ENCODE assay signal across 21 cellular contexts in genomic region chr12:64900540-64900939, GRCh38.
DNase-seq lines count a peak whose midpoint lies in the region; ATAC-seq, FAIRE-seq and TF ChIP-seq lines count a peak whose summit lies in the region.
"Had no signal": no experiment of that assay in that cellular context is flagged by ENCODE, and none has a peak within 500 bp of the region (broad histone marks: within the 10 kb centered on the region; RNA-seq: fewer than 3 reads in every experiment).

No MANE protein-coding gene starts in this region.

- H3K9ac ChIP-seq in astrocyte (ENCODE audit: low read length) = no peak overlapping the region

- no peak overlapping the region for H3K4me3 Mint-ChIP-seq in astrocyte (ENCODE audit: unreplicated experiment)
- H3K4me3 Mint-ChIP-seq: H9 had no signal

- peak; percentile 53 for ATAC-seq in left ventricle myocardium superior

- peaks cover 2% of the 10 kb centered on the region for H3K9me3 Mint-ChIP-seq in astrocyte (ENCODE audit: unreplicated experiment)
- H3K9me3 Mint-ChIP-seq: H9 had no signal

- H3K27ac Mint-ChIP-seq in astrocyte (ENCODE audit: unreplicated experiment) = no peak overlapping the region
- H3K27ac Mint-ChIP-seq: H9 had no signal

- no peaks in the 10 kb centered on the region for H3K4me1 ChIP-seq in right atrium auricular region
- peaks cover 12% of the 10 kb centered on the region for H3K4me1 ChIP-seq in astrocyte (ENCODE audit: insufficient read depth, low read length)
- no peaks in the 10 kb centered on the region for H3K4me1 ChIP-seq in PC-9 (replicated peaks; ENCODE audit: insufficient read depth)
- H3K4me1 ChIP-seq: ascending aorta, esophagus squamous epithelium had no signal

- H3K79me2 ChIP-seq in astrocyte (ENCODE audit: insufficient read depth, low read length) = no peaks in the 10 kb centered on the region
- H3K79me2 ChIP-seq in PC-9 (ENCODE audit: low read depth) = no peaks in the 10 kb centered on the region

- no peaks in the 10 kb centered on the region for H3K27me3 Mint-ChIP-seq in astrocyte (ENCODE audit: low read depth, unreplicated experiment)

- no peak for DNase-seq in left ventricle myocardium superior
- DNase-seq in right atrium auricular region (ENCODE audit: low spot score) = no peak
- DNase-seq in astrocyte (ENCODE audit: low read depth) = peak; percentile 18
- DNase-seq in fibroblast of pulmonary artery (ENCODE audit: low read depth) = peak; percentile 76
- DNase-seq in urothelium cell line (ENCODE audit: low spot score) = peak; percentile 38
- no peak for DNase-seq in SIG-M5 (lab: John Stamatoyannopoulos, UW)
- DNase-seq in PC-9 = no peak
- DNase-seq in NK-92 (lab: John Stamatoyannopoulos, UW; ENCODE audit: unreplicated experiment) = no peak
- DNase-seq: activated CD4-positive, alpha-beta T cell treated with anti-CD3 and anti-CD28 coated beads for 48 hours; activated naive CD4-positive, alpha-beta T cell treated with Interleukin-2 at 50 U/mL for 16 hours; DMS53; esophagus squamous epithelium; H9; left cardiac atrium; MM.1S; NCI-H187; NCI-H446 treated with DMSO at 0.1 percent for 48 hours; nucleus accumbens; T1000 had no signal

- TF ChIP-seq CTCF in right atrium auricular region (IDR thresholded peaks at IDR 0.05) (no peak), astrocyte (IDR thresholded peaks at IDR 0.05; ENCODE audit: insufficient read depth, low read depth, low read length) (no peak), fibroblast of pulmonary artery (IDR thresholded peaks at IDR 0.05; ENCODE audit: low read length, missing control alignments) (no peak), PC-9 (conservative IDR thresholded peaks at IDR 0.05) (no peak)

- H3K27ac ChIP-seq in right atrium auricular region = no peak overlapping the region
- no peak overlapping the region for H3K27ac ChIP-seq in astrocyte (ENCODE audit: low read depth, low read length)
- H3K27ac ChIP-seq in PC-9 = no peak overlapping the region
- H3K27ac ChIP-seq: ascending aorta, esophagus squamous epithelium had no signal

- no peaks in the 10 kb centered on the region for H3K36me3 ChIP-seq in right atrium auricular region
- H3K36me3 ChIP-seq in astrocyte (ENCODE audit: insufficient read depth, low read length) = no peaks in the 10 kb centered on the region
- H3K36me3 ChIP-seq in PC-9 (ENCODE audit: low read depth) = no peaks in the 10 kb centered on the region
- H3K36me3 ChIP-seq: ascending aorta, esophagus squamous epithelium had no signal

- CTCF ChIA-PET in PC-9 (lab: Charles Lee) = no interaction called here

- no peaks in the 10 kb centered on the region for H3K36me3 Mint-ChIP-seq in astrocyte (ENCODE audit: low read depth, unreplicated experiment)

- H3K27me3 ChIP-seq in right atrium auricular region = no peaks in the 10 kb centered on the region
- H3K27me3 ChIP-seq in astrocyte (ENCODE audit: insufficient read depth, low read length) = no peaks in the 10 kb centered on the region
- H3K27me3 ChIP-seq in PC-9 (ENCODE audit: insufficient read depth, low read depth) = no peaks in the 10 kb centered on the region
- H3K27me3 ChIP-seq: ascending aorta had no signal

- intact Hi-C loops in left ventricle myocardium superior (cut with micrococcal nuclease) (no loop called here), PC-9 (cut with micrococcal nuclease; ENCODE audit: unreplicated experiment) (no loop called here)

- H3K4me2 ChIP-seq in astrocyte (ENCODE audit: low read length) = no peak overlapping the region
- no peak overlapping the region for H3K4me2 ChIP-seq in PC-9

- BruUV-seq in PC-9 (replicated peaks; lab: Mats Ljungman, UMichigan) = no TSS peak

- no peak overlapping the region for H3K4me3 ChIP-seq in right atrium auricular region
- no peak overlapping the region for H3K4me3 ChIP-seq in astrocyte (ENCODE audit: insufficient read depth, low read depth, low read length)
- H3K4me3 ChIP-seq in fibroblast of pulmonary artery (replicated peaks; ENCODE audit: low read depth, low read length) = no peak overlapping the region
- no peak overlapping the region for H3K4me3 ChIP-seq in PC-9
- H3K4me3 ChIP-seq: ascending aorta, esophagus squamous epithelium had no signal

- no peaks in the 10 kb centered on the region for H4K20me1 ChIP-seq in astrocyte (ENCODE audit: insufficient read depth, low read length)
- no peaks in the 10 kb centered on the region for H4K20me1 ChIP-seq in PC-9 (ENCODE audit: insufficient read depth)

- H3F3A ChIP-seq in PC-9 (ENCODE audit: insufficient read depth, low read depth) = no peaks in the 10 kb centered on the region

- no peaks in the 10 kb centered on the region for H3K4me1 Mint-ChIP-seq in astrocyte (ENCODE audit: low read depth, unreplicated experiment)
- H3K4me1 Mint-ChIP-seq: H9 had no signal

- H3K9me3 ChIP-seq in right atrium auricular region (no peaks in the 10 kb centered on the region), astrocyte (ENCODE audit: insufficient read depth, low read depth, low read length) (no peaks in the 10 kb centered on the region), PC-9 (ENCODE audit: insufficient read depth, low read depth) (no peaks in the 10 kb centered on the region)
- H3K9me3 ChIP-seq: ascending aorta, esophagus squamous epithelium had no signal

- no peak overlapping the region for H2AFZ ChIP-seq in astrocyte (ENCODE audit: low read depth, low read length)
- H2AFZ ChIP-seq in PC-9 = no peak overlapping the region

- FAIRE-seq in astrocyte (lab: Jason Lieb, UNC) (no peak), urothelium cell line (lab: Jason Lieb, UNC) (no peak)
- FAIRE-seq: A204.1 had no signal

- POLR2A ChIA-PET in PC-9 (lab: Charles Lee; ENCODE audit: unreplicated experiment) = no interaction called here

- no peaks in the 10 kb centered on the region; the same call in 1 of the 2 replicates for H3K9me2 ChIP-seq in PC-9 (ENCODE audit: insufficient read depth)

Comparison
In these comparisons a context has a peak if more than half of its experiments do, and no peak if none do; other contexts are left out.
1. DNase-seq: peak in astrocyte (single experiment), fibroblast of pulmonary artery (single experiment) and urothelium cell line (single experiment); none in left ventricle myocardium superior (single experiment), right atrium auricular region (single experiment), SIG-M5 (single experiment), PC-9 (0 of 2) and NK-92 (single experiment).